Comparison of ENCODE assay signal across 18 cellular contexts in genomic region chr11:115591380-115591779, GRCh38.
A peak's percentile ranks its signal among the peaks of the same experiment; 100 is the strongest.
DNase-seq lines count a peak whose midpoint lies in the region; ATAC-seq and TF ChIP-seq lines count a peak whose summit lies in the region.
"Had no signal": no experiment of that assay in that cellular context is flagged by ENCODE, and none has a peak within 500 bp of the region (broad histone marks: within the 10 kb centered on the region; RNA-seq: fewer than 3 reads in every experiment).

No MANE protein-coding gene starts in this region.

- no peak overlapping the region for H3K27ac ChIP-seq in coronary artery
- H3K27ac ChIP-seq: 22Rv1, BLaER1, C4-2B, GM23248 had no signal

- no peak for ATAC-seq in GM18909 (IDR thresholded peaks at IDR 0.05; ENCODE audit: poor library complexity, unreplicated experiment)
- ATAC-seq: CD8-positive, alpha-beta T cell had no signal

- DNase-seq in DMS 273 (lab: John Stamatoyannopoulos, UW; ENCODE audit: unreplicated experiment) (peak; percentile 44), DMS 273 treated with DMSO at 0.1 percent for 48 hours (lab: John Stamatoyannopoulos, UW) (no peak), NCI-H146 treated with DMSO at 0.1 percent for 48 hours (lab: John Stamatoyannopoulos, UW; ENCODE audit: unreplicated experiment) (peak; percentile 15), coronary artery (ENCODE audit: low spot score) (peak; percentile 40), NCI-H2227 (lab: John Stamatoyannopoulos, UW; ENCODE audit: unreplicated experiment) (no peak)
- DNase-seq: Caco-2; CD4-positive, CD25-positive, alpha-beta regulatory T cell; CD8-positive, alpha-beta T cell; DMS53; DMS79 treated with DMSO at 0.1 percent for 48 hours; GF-D8; GM23248; H7; HCEC 1CT had no signal

- H3K4me3 ChIP-seq in coronary artery: no peak overlapping the region
- H3K4me3 ChIP-seq: BLaER1, GM23248 had no signal

- no peak for TF ChIP-seq CTCF in coronary artery (IDR thresholded peaks at IDR 0.05)

Comparison
In these comparisons a context has a peak if more than half of its experiments do, and no peak if none do; other contexts are left out.
1. DNase-seq: peak in DMS 273 (single experiment), NCI-H146 treated with DMSO at 0.1 percent for 48 hours (single experiment) and coronary artery (single experiment); none in DMS 273 treated with DMSO at 0.1 percent for 48 hours (single experiment) and NCI-H2227 (single experiment).